Comparison of ENCODE assay signal across 17 cellular contexts in genomic region chr12:123721245-123721644, GRCh38. TPM values are rescaled to one million over a fixed set of nuclear protein-coding genes. Genes with fewer than 3 reads are reported as not detected.
"Had no signal": no experiment of that assay in that cellular context is flagged by ENCODE, and none has a peak within 500 bp of the region (broad histone marks: within the 10 kb centered on the region; RNA-seq: fewer than 3 reads in every experiment).

No MANE protein-coding gene starts in this region.

- H3K4me3 ChIP-seq: esophagus squamous epithelium, mucosa of descending colon, neural progenitor cell, prostate gland, right atrium auricular region, skin epidermis had no signal

- DNase-seq: activated gamma-delta T cell; activated T-cell treated with anti-CD3 and anti-CD28 coated beads, Interleukin-2, amount 50 U/mL, for 72 hours; effector CD4-positive, alpha-beta T cell; esophagus squamous epithelium; immature natural killer cell; kidney glomerular epithelial cell; left ventricle myocardium superior; mesenchymal stem cell; mucosa of descending colon; naive thymus-derived CD4-positive, alpha-beta T cell; stimulated activated CD4-positive, alpha-beta T cell treated with anti-CD3 and anti-CD28 coated beads, Interleukin-4, amount 100 ng/mL, for 1 hour; T-helper 1 cell had no signal

- H3K4me1 Mint-ChIP-seq: neural progenitor cell had no signal

- H3K27ac ChIP-seq: esophagus squamous epithelium, neural progenitor cell, prostate gland, right atrium auricular region, skin epidermis had no signal

- H2AFZ ChIP-seq: neural progenitor cell had no signal

- H3K27ac Mint-ChIP-seq: immature natural killer cell; naive thymus-derived CD4-positive, alpha-beta T cell; neural progenitor cell had no signal

- H3K9me3 Mint-ChIP-seq: activated T-cell treated with anti-CD3 and anti-CD28 coated beads, Interleukin-2, amount 50 U/mL, for 72 hours; immature natural killer cell; naive thymus-derived CD4-positive, alpha-beta T cell; neural progenitor cell had no signal

- H3K36me3 ChIP-seq: prostate gland had no signal

- H3K9ac ChIP-seq: neural progenitor cell had no signal

- H3K4me2 ChIP-seq: neural progenitor cell had no signal

- H3K27me3 ChIP-seq: esophagus squamous epithelium, neural progenitor cell, right atrium auricular region had no signal

- H3K9me3 ChIP-seq: esophagus squamous epithelium, mucosa of descending colon, prostate gland, right atrium auricular region had no signal

- ATAC-seq: left ventricle myocardium superior; mucosa of descending colon; naive thymus-derived CD4-positive, alpha-beta T cell had no signal

- H3K4me3 Mint-ChIP-seq: activated naive CD8-positive, alpha-beta T cell; immature natural killer cell; naive thymus-derived CD4-positive, alpha-beta T cell; neural progenitor cell had no signal

- H3K4me1 ChIP-seq: esophagus squamous epithelium, neural progenitor cell, prostate gland, right atrium auricular region had no signal

- H3K27me3 Mint-ChIP-seq: activated naive CD8-positive, alpha-beta T cell; naive thymus-derived CD4-positive, alpha-beta T cell had no signal

RNA-seq across cellular contexts. Expression of gene DNAH10, which starts 40.9 kb away (rescaled TPM):
- total RNA-seq: esophagus squamous epithelium had no signal
